19 cellular contexts compared by ENCODE assay signal in the genomic region with DNA sequence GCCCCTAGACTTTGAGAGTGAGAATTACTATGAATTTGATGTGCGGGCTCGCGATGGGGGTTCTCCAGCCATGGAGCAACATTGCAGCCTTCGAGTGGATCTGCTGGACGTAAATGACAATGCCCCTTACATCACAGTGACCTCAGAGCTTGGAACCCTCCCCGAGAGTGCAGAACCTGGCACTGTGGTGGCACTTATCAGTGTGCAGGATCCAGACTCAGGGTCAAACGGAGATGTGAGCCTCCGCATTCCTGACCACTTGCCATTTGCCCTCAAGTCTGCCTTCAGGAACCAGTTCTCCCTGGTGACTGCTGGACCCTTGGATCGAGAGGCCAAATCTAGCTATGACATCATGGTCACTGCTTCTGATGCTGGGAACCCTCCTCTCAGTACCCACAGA. TPM values are rescaled to one million over a fixed set of nuclear protein-coding genes. Genes with fewer than 3 reads are reported as not detected.
A peak's percentile ranks its signal among the peaks of the same experiment; 100 is the strongest.
DNase-seq lines count a peak whose midpoint lies in the region; ATAC-seq, FAIRE-seq and TF ChIP-seq lines count a peak whose summit lies in the region.
"Had no signal": no experiment of that assay in that cellular context is flagged by ENCODE, and none has a peak within 500 bp of the region (broad histone marks: within the 10 kb centered on the region; RNA-seq: fewer than 3 reads in every experiment).

No MANE protein-coding gene starts in this region.

- peaks cover 3% of the 10 kb centered on the region for H3K27me3 ChIP-seq in bronchial epithelial cell (ENCODE audit: control insufficient read depth, insufficient read depth, low read length)
- H3K27me3 ChIP-seq: MG63 had no signal

- no peak overlapping the region for H3K4me3 ChIP-seq in bronchial epithelial cell (ENCODE audit: low read depth, low read length)
- peak overlapping the region; percentile 42 for H3K4me3 ChIP-seq in mesodermal cell (ENCODE audit: extremely low read depth, insufficient read depth, low read length, poor library complexity, severe bottlenecking)
- H3K4me3 ChIP-seq: MG63 had no signal

- H3K36me3 ChIP-seq in bronchial epithelial cell (ENCODE audit: control insufficient read depth, insufficient read depth, low read length) = peaks cover 5% of the 10 kb centered on the region
- H3K36me3 ChIP-seq in mesodermal cell (ENCODE audit: control insufficient read depth, insufficient read depth, low read length) = peaks cover 63% of the 10 kb centered on the region

- peaks cover 21% of the 10 kb centered on the region for H3K9me3 ChIP-seq in mesodermal cell (ENCODE audit: control insufficient read depth, low read length)
- H3K9me3 ChIP-seq: MG63 had no signal

- H3K27ac ChIP-seq in mesodermal cell (ENCODE audit: low read depth, low read length, severe bottlenecking) = no peak overlapping the region
- H3K27ac ChIP-seq in temporal lobe (ENCODE audit: low read depth, low read length) = peak overlapping the region; percentile 27
- H3K27ac ChIP-seq: 22Rv1, HL-60 had no signal

- no peak for TF ChIP-seq CTCF in bronchial epithelial cell (IDR thresholded peaks at IDR 0.05; ENCODE audit: insufficient read depth, low read length, severe bottlenecking)

- FAIRE-seq in bronchial epithelial cell (lab: Jason Lieb, UNC) = peak; percentile 90

- peak; percentile 47 for DNase-seq in activated CD8-positive, alpha-beta memory T cell treated with anti-CD3 and anti-CD28 coated beads for 24 hours
- no peak for DNase-seq in activated CD8-positive, alpha-beta memory T cell treated with anti-CD3 and anti-CD28 coated beads, Interleukin-2, amount 50 U/mL, for 4 hours
- DNase-seq in bronchial epithelial cell (ENCODE audit: low read depth) (no peak), SK-N-DZ (ENCODE audit: low spot score) (no peak), Kasumi-1 (lab: John Stamatoyannopoulos, UW) (no peak)
- DNase-seq: DMS 273 treated with DMSO at 0.1 percent for 48 hours, KG1, MG63, NCI-H1105 treated with DMSO at 0.1 percent for 48 hours, NCI-H2029, NCI-H2171 treated with DMSO at 0.1 percent for 48 hours, NCI-H774 had no signal

- peaks cover 50% of the 10 kb centered on the region for H3K4me1 ChIP-seq in mesodermal cell (ENCODE audit: control insufficient read depth, insufficient read depth, low read length, poor library complexity, severe bottlenecking)

- WGBS in mesodermal cell (ENCODE audit: insufficient coverage in 2 of 2), 2 experiments = 93% methylated on average over 9 of the region's 9 CpGs

- ATAC-seq in HG03378 (IDR thresholded peaks at IDR 0.05; ENCODE audit: unreplicated experiment) = no peak
- ATAC-seq: HCT116 had no signal

RNA-seq across cellular contexts. Expression of gene PCDHGC4, which starts 1.3 kb away (rescaled TPM):
- 0.53 and 0.90 TPM in 2 replicates for total RNA-seq in bronchial epithelial cell
- 23.1 TPM for polyA plus RNA-seq in mesodermal cell (2013, experiment 1 of 2)
- polyA plus RNA-seq in mesodermal cell (2013, experiment 2 of 2) = 20.8 TPM
- 87.3 TPM for total RNA-seq in temporal lobe
- 5.1 and 6.8 TPM in 2 replicates for polyA plus RNA-seq in SK-N-DZ (2014; cell fraction: cytosol; rRNA removed)
- 2.1 and 3.2 TPM in 2 replicates for polyA plus RNA-seq in SK-N-DZ (2014; cell fraction: nucleus; rRNA removed)

RNA-seq across cellular contexts. Expression of gene PCDHGC5, which starts 2.8 kb away (rescaled TPM):
- total RNA-seq in bronchial epithelial cell (0.26 and 0.77 TPM in 2 replicates), temporal lobe (4.7 TPM)
- polyA plus RNA-seq in mesodermal cell (2013, experiment 1 of 2) = 5.4 TPM
- polyA plus RNA-seq in mesodermal cell (2013, experiment 2 of 2) = 5.2 TPM
- polyA plus RNA-seq in SK-N-DZ (2014; cell fraction: cytosol; rRNA removed) = 0.02 and 0.43 TPM in 2 replicates
- polyA plus RNA-seq in SK-N-DZ (2014; cell fraction: nucleus; rRNA removed) = 0.21 and 0.25 TPM in 2 replicates

RNA-seq across cellular contexts. Expression of gene PCDHGC3, which starts 10.3 kb away (rescaled TPM):
- total RNA-seq in bronchial epithelial cell = 9.5 and 17.4 TPM in 2 replicates
- 115 TPM for polyA plus RNA-seq in mesodermal cell (2013, experiment 1 of 2)
- polyA plus RNA-seq in mesodermal cell (2013, experiment 2 of 2) = 92.6 TPM
- total RNA-seq in temporal lobe = 45.7 TPM
- polyA plus RNA-seq in SK-N-DZ (2014; cell fraction: cytosol; rRNA removed) = 21.5 and 27.2 TPM in 2 replicates
- 6.1 and 16.1 TPM in 2 replicates for polyA plus RNA-seq in SK-N-DZ (2014; cell fraction: nucleus; rRNA removed)

RNA-seq across cellular contexts. Expression of gene PCDHGA12, which starts 55.8 kb away (rescaled TPM):
- total RNA-seq in bronchial epithelial cell = 0.79 and 1.4 TPM in 2 replicates
- polyA plus RNA-seq in mesodermal cell (2013, experiment 1 of 2) = 0.81 TPM
- 0.20 TPM for polyA plus RNA-seq in mesodermal cell (2013, experiment 2 of 2)
- 7.9 TPM for total RNA-seq in temporal lobe
- 0.02 and 0.10 TPM in 2 replicates for polyA plus RNA-seq in SK-N-DZ (2014; cell fraction: cytosol; rRNA removed)
- polyA plus RNA-seq in SK-N-DZ (2014; cell fraction: nucleus; rRNA removed) = 0.07 and 0.37 TPM in 2 replicates
- total RNA-seq: Daoy had no signal

Comparison
In these comparisons a context has a peak if more than half of its experiments do, and no peak if none do; other contexts are left out.
1. RNA of gene PCDHGC4, which starts 1.3 kb away (total RNA-seq): 87.3 TPM in temporal lobe (single experiment); 0.53 to 0.90 TPM in bronchial epithelial cell; every median in the first group is over 10 times any median in the second.